Comparison of ENCODE assay signal across 8 cellular contexts in the genomic region with DNA sequence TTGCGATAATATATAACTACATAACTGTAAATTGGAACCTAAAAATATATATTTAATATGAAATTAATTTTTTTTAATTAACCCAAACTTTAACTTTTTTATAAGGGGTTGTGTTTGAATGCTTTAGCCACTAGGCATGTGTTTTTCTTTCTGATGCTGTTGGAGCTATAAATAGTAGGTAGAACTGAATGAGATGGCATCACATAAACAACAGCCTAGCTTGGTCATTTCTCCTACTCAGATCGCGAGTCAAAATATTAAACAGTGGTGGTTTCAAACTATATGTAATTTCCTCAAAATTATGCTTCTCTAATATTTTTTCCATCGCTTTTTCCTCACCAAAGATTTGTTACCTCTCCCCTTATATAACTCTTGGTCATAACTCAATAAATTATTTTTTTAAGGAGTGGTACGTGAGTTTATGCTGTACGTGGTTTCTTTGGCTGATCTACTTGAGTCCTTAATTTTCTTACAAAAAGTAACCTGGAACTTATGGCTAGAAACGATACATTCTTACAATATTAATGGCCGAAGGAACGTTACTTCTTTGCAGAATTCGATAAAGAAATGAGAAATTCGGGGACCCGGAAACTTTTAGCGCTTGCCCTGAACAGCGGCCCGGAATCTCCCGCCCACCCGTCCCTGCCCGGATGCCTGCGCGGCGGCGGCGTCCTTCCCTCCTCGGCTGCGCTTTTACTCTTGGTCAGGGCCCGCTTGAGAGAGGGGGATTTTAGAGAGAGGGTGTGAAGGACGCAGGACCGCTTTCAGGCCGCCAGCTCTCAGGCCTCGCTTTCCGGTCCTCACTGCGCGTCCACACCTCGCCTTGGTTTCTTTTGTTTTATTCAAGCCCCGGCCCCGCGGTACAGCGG.
DNase-seq lines count a peak whose midpoint lies in the region; ATAC-seq, FAIRE-seq and TF ChIP-seq lines count a peak whose summit lies in the region.

No MANE protein-coding gene starts in this region.

- H3K27me3 Mint-ChIP-seq in Caco-2 (ENCODE audit: insufficient read depth, unreplicated experiment) (no peaks in the 10 kb centered on the region), glutamatergic neuron (ENCODE audit: unreplicated experiment) (peaks cover 10% of the 10 kb centered on the region)

- 0 out of 2 replicates have a peak overlapping the region, but pooled peaks have one; percentile 25 for H2AFZ ChIP-seq in OCI-LY3 (ENCODE audit: low read depth, low read length)

- H3K9ac ChIP-seq in OCI-LY3 (ENCODE audit: low read length), result peak overlapping the region; percentile 85

- H3K4me1 ChIP-seq in Caco-2, result peaks cover 10% of the 10 kb centered on the region
- H3K4me1 ChIP-seq in OCI-LY3 (ENCODE audit: low read length), result peaks cover 27% of the 10 kb centered on the region
- peaks cover 0 to 20% (median 15%) of the 10 kb centered on the region in 3 donors for H3K4me1 ChIP-seq in pancreas
- peaks cover 0 to 2% of the 10 kb centered on the region in 2 donors for H3K4me1 ChIP-seq in aorta (ENCODE audit: control insufficient read depth in 1 of 2, insufficient read depth in 2 of 2, low read length in 2 of 2)

- BruUV-seq in Caco-2 (replicated peaks; lab: Mats Ljungman, UMichigan), result TSS peak; percentile 88

- H3K4me1 Mint-ChIP-seq in Caco-2 (ENCODE audit: low read depth, unreplicated experiment) (peaks cover 16% of the 10 kb centered on the region), glutamatergic neuron (ENCODE audit: low read depth, unreplicated experiment) (peaks cover 20% of the 10 kb centered on the region)

- H3K79me2 ChIP-seq in OCI-LY3 (ENCODE audit: low read length), result peaks cover 49% of the 10 kb centered on the region

- peak overlapping the region; percentile 81 for H3K4me2 ChIP-seq in OCI-LY3 (ENCODE audit: low read length)

- peaks cover 19% of the 10 kb centered on the region for H4K20me1 ChIP-seq in OCI-LY3 (ENCODE audit: insufficient read depth, low read length)

- ATAC-seq in GM19395 (IDR thresholded peaks at IDR 0.05; ENCODE audit: unreplicated experiment) (peak; percentile 44), HG03460 (IDR thresholded peaks at IDR 0.05; ENCODE audit: unreplicated experiment) (peak; percentile 42), pancreas (peak; percentile 11 to 59 (median 38)), aorta (ENCODE audit: low FRiP score) (peak; percentile 68)

- FAIRE-seq in pancreas (lab: Jason Lieb, UNC), result peak; percentile 13

- no peak for TF ChIP-seq CTCF in Caco-2 (IDR thresholded peaks at IDR 0.05; ENCODE audit: insufficient read depth in 1 of 2, low read depth in 1 of 2, low read length in 1 of 2, severe bottlenecking in 1 of 2, unreplicated experiment in 1 of 2)
- no peak for TF ChIP-seq CTCF in OCI-LY3 (IDR thresholded peaks at IDR 0.05; ENCODE audit: low read depth, low read length)
- no peak for TF ChIP-seq CTCF in glutamatergic neuron (IDR thresholded peaks at IDR 0.05; ENCODE audit: partially characterized antibody, unreplicated experiment)
- no peak for TF ChIP-seq CTCF in pancreas (IDR thresholded peaks at IDR 0.05)

- intact Hi-C loops in Caco-2 (cut with micrococcal nuclease; ENCODE audit: unreplicated experiment), result loop anchor here (1.0 to 10.0 kb wide), 4 partner anchors 18 to 456 kb away; no protein-coding TSS in a partner anchor
- intact Hi-C loops in pancreas (cut with DNase I), result no loop called here
- intact Hi-C loops in aorta (cut with DNase I), result loop anchor here (1.0 to 5.0 kb wide), 3 partner anchors 238 to 333 kb away; no protein-coding TSS in a partner anchor

- H3K36me3 ChIP-seq in Caco-2 (ENCODE audit: control insufficient read depth, insufficient read depth, low read length), result no peaks in the 10 kb centered on the region
- H3K36me3 ChIP-seq in OCI-LY3 (replicated peaks; ENCODE audit: low read depth, low read length), result no peaks in the 10 kb centered on the region
- no peaks in the 10 kb centered on the region for H3K36me3 ChIP-seq in pancreas
- H3K36me3 ChIP-seq in aorta (ENCODE audit: control insufficient read depth in 1 of 2, insufficient read depth in 2 of 2, low read length in 1 of 2), result no peaks in the 10 kb centered on the region

- DNase-seq in Caco-2 (peak in 1 of 2 experiments; percentile 46), glutamatergic neuron (peak; percentile 62), pancreas (peak in 3 of 6 donors; percentile 29 to 79 (median 59)), aorta (peak; percentile 73 to 84)
- peak; percentile 63 for DNase-seq in activated naive CD4-positive, alpha-beta T cell treated with Interleukin-2 at 50 U/mL for 16 hours

- H3K27ac Mint-ChIP-seq in Caco-2 (ENCODE audit: unreplicated experiment), result peak overlapping the region; percentile 94
- H3K27ac Mint-ChIP-seq in glutamatergic neuron (ENCODE audit: unreplicated experiment), result peak overlapping the region; percentile 94

- H3K36me3 Mint-ChIP-seq in Caco-2 (ENCODE audit: insufficient read depth, unreplicated experiment), result peaks cover 6% of the 10 kb centered on the region
- no peaks in the 10 kb centered on the region for H3K36me3 Mint-ChIP-seq in glutamatergic neuron (ENCODE audit: unreplicated experiment)

- 4 to 7% methylated on average over 37 to 38 of the region's 38 CpGs for WGBS in pancreas, 2 donors
- WGBS in aorta, 2 donors, result 2% methylated on average over 38 of the region's 38 CpGs

- CTCF ChIA-PET in Caco-2 (lab: Charles Lee), result interaction anchor here (0.9 kb wide), 1 partner anchor 25 kb away, joined by 3 read pairs; no protein-coding TSS in a partner anchor

- peak overlapping the region; percentile 74 for H3K4me3 ChIP-seq in Caco-2 (ENCODE audit: low read depth, low read length)
- peak overlapping the region; percentile 91 for H3K4me3 ChIP-seq in OCI-LY3 (ENCODE audit: low read length)
- peak overlapping the region; percentile 62 to 84 (median 76) for H3K4me3 ChIP-seq in pancreas
- peak overlapping the region; percentile 91 to 97 for H3K4me3 ChIP-seq in aorta (ENCODE audit: low read length in 2 of 2)

- no peaks in the 10 kb centered on the region for H3K9me3 Mint-ChIP-seq in Caco-2 (ENCODE audit: unreplicated experiment)
- no peaks in the 10 kb centered on the region for H3K9me3 Mint-ChIP-seq in glutamatergic neuron (ENCODE audit: unreplicated experiment)

- peak overlapping the region; percentile 88 for H3K4me3 Mint-ChIP-seq in Caco-2 (ENCODE audit: unreplicated experiment)
- H3K4me3 Mint-ChIP-seq in glutamatergic neuron (ENCODE audit: unreplicated experiment), result peak overlapping the region; percentile 88

- H3K27me3 ChIP-seq in Caco-2 (replicated peaks; ENCODE audit: control insufficient read depth, insufficient read depth, low read length), result no peaks in the 10 kb centered on the region
- H3K27me3 ChIP-seq in OCI-LY3 (ENCODE audit: low read depth, low read length), result no peaks in the 10 kb centered on the region
- no peaks in the 10 kb centered on the region for H3K27me3 ChIP-seq in pancreas
- H3K27me3 ChIP-seq in aorta (ENCODE audit: control insufficient read depth in 1 of 2, insufficient read depth in 2 of 2, low read length in 1 of 2), result no peaks in the 10 kb centered on the region

- H3K9me3 ChIP-seq in Caco-2, result no peaks in the 10 kb centered on the region
- no peaks in the 10 kb centered on the region for H3K9me3 ChIP-seq in OCI-LY3 (ENCODE audit: insufficient read depth, low read length)
- H3K9me3 ChIP-seq in pancreas, result no peaks in the 10 kb centered on the region
- no peaks in the 10 kb centered on the region for H3K9me3 ChIP-seq in aorta (ENCODE audit: control insufficient read depth, low read length)

- POLR2A ChIA-PET in Caco-2 (lab: Charles Lee), result no interaction called here

- H3K27ac ChIP-seq in OCI-LY3 (ENCODE audit: low read length), result peak overlapping the region; percentile 84
- peak overlapping the region; percentile 95 to 100 (median 98) for H3K27ac ChIP-seq in pancreas
- peak overlapping the region; percentile 98 to 100 for H3K27ac ChIP-seq in aorta (ENCODE audit: low read depth in 1 of 2, low read length in 2 of 2)

Comparison
In these comparisons a context has a peak if more than half of its experiments do, and no peak if none do; other contexts are left out.
1. intact Hi-C loops: an anchor here in Caco-2 (1.0 to 10.0 kb wide) and aorta (1.0 to 5.0 kb wide); none called in pancreas.